Comparison of ENCODE assay signal across 1 cellular context in the genomic region with DNA sequence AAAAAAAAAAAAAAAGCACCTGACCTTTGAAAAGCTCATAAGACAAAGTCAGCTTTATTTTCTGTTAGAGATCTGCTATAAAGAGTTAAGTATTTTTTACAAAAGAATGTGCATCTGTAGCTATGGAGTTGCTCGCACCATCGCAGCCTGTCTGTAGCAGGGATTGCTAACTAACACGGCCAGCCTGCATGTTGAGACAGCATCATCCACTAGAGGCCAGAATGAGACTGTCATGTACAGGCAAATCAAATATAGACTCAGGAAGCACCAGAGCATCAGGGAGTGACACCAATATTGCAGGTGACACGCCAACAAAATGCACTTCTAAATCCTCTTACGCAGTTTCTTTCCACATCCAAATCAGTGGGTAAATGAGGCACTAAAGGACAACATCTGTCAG.
TF ChIP-seq lines count a peak whose summit lies in the region.

No MANE protein-coding gene starts in this region.

TF ChIP-seq in WTC11, 78 proteins besides CTCF, POLR2A, EP300 and RAD21 (continued from another document):
- TF ChIP-seq, protein P1, sequence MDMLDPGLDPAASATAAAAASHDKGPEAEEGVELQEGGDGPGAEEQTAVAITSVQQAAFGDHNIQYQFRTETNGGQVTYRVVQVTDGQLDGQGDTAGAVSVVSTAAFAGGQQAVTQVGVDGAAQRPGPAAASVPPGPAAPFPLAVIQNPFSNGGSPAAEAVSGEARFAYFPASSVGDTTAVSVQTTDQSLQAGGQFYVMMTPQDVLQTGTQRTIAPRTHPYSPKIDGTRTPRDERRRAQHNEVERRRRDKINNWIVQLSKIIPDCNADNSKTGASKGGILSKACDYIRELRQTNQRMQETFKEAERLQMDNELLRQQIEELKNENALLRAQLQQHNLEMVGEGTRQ (CRISPR knock-in tag; IDR thresholded peaks at IDR 0.05) = no peak
